Comparison of ENCODE assay signal across 33 cellular contexts in genomic region chr9:84107081-84107480, GRCh38.
"Had no signal": no experiment of that assay in that cellular context is flagged by ENCODE, and none has a peak within 500 bp of the region (broad histone marks: within the 10 kb centered on the region; RNA-seq: fewer than 3 reads in every experiment).

No MANE protein-coding gene starts in this region.

- H3K9me3 Mint-ChIP-seq: activated CD4-positive, alpha-beta T cell treated with anti-CD3 and anti-CD28 coated beads, Interleukin-2, amount 10 ng/mL, durations not matched to agents 24 days and 14 days; activated CD8-positive, alpha-beta T cell treated with anti-CD3 and anti-CD28 coated beads for 36 hours; activated naive CD8-positive, alpha-beta T cell treated with anti-CD3 and anti-CD28 coated beads for 36 hours; activated T-helper 17 cell treated with anti-CD3 and anti-CD28 coated beads, Interleukin-2, amount 50 U/mL, for 72 hours; T-helper 2 cell treated with Interferon-gamma antibody and Interleukin-4, amounts not matched to agents 5 μg/mL and 100 μg/mL, for 36 hours had no signal

- DNase-seq: activated B cell treated with CpG ODN at 0.5 μM for 24 hours; activated CD4-positive, alpha-beta T cell treated with anti-CD3 and anti-CD28 coated beads for 4 hours; activated CD4-positive, alpha-beta T cell treated with anti-CD3 and anti-CD28 coated beads, Interleukin-2, amount 10 ng/mL, durations not matched to agents 24 days and 14 days; activated CD4-positive, alpha-beta T cell treated with anti-CD3 and anti-CD28 coated beads, Interleukin-2, amount 50 U/mL, for 1 hour; activated CD4-positive, alpha-beta T cell treated with anti-CD3 and anti-CD28 coated beads, Interleukin-2, amount 50 U/mL, for 4 hours; activated CD4-positive, CD25-positive, alpha-beta regulatory T cell treated with anti-CD3 and anti-CD28 coated beads, Interleukin-2, amount 50 U/mL, for 72 hours; activated CD8-positive, alpha-beta memory T cell treated with anti-CD3 and anti-CD28 coated beads, Interleukin-2, amount 50 U/mL, for 4 hours; activated CD8-positive, alpha-beta T cell treated with anti-CD3 and anti-CD28 coated beads for 36 hours; activated effector memory CD4-positive, alpha-beta T cell treated with anti-CD3 and anti-CD28 coated beads, Interleukin-2, amount 50 U/mL, for 16 hours; activated gamma-delta T cell treated with Interleukin-2 at 50 U/mL for 16 hours; activated naive CD4-positive, alpha-beta T cell; activated naive CD4-positive, alpha-beta T cell treated with anti-CD3 and anti-CD28 coated beads for 36 hours; activated naive CD4-positive, alpha-beta T cell treated with anti-CD3 and anti-CD28 coated beads, Interleukin-2, amount 50 U/mL, for 16 hours; activated naive CD8-positive, alpha-beta T cell treated with anti-CD3 and anti-CD28 coated beads for 36 hours; activated T-cell treated with anti-CD3 and anti-CD28 coated beads for 4 hours; activated T-cell treated with anti-CD3 and anti-CD28 coated beads, Interleukin-2, amount 50 U/mL, for 1 hour; activated T-cell treated with anti-CD3 and anti-CD28 coated beads, Interleukin-2, amount 50 U/mL, for 4 hours; activated T-cell treated with anti-CD3 and anti-CD28 coated beads, Interleukin-2, amount 50 U/mL, for 72 hours; adrenal gland; amniotic stem cell; aorta; body of pancreas; brain microvascular endothelial cell; central memory CD4-positive, alpha-beta T cell; T-cell; T-helper 2 cell; T-helper 9 cell had no signal

- H3K27ac ChIP-seq: adrenal gland, body of pancreas, brain microvascular endothelial cell, cardiac muscle cell, VCaP had no signal

- H3K27ac Mint-ChIP-seq: activated B cell treated with CpG ODN at 0.5 μM for 24 hours; activated CD4-positive, alpha-beta T cell treated with anti-CD3 and anti-CD28 coated beads, Interleukin-2, amount 10 ng/mL, durations not matched to agents 24 days and 14 days; activated CD8-positive, alpha-beta T cell treated with anti-CD3 and anti-CD28 coated beads for 36 hours; activated naive CD4-positive, alpha-beta T cell treated with anti-CD3 and anti-CD28 coated beads for 36 hours; activated naive CD4-positive, alpha-beta T cell treated with anti-CD3 and anti-CD28 coated beads, Interleukin-2, amount 50 U/mL, for 72 hours; activated naive CD8-positive, alpha-beta T cell treated with anti-CD3 and anti-CD28 coated beads for 36 hours; activated T-cell treated with anti-CD3 and anti-CD28 coated beads, Interleukin-2, amount 50 U/mL, for 72 hours; activated T-helper 1 cell treated with anti-CD3 and anti-CD28 coated beads, Interleukin-12 subunit alpha, Interleukin-12 subunit beta, Interleukin-2, Interleukin-4 antibody, amounts not matched to agents 30 ng/mL and 10 ng/mL and 1 ng/mL, durations not matched to agents 14 hours and 24 hours and 36 hours; T-cell; T-helper 2 cell treated with Interferon-gamma antibody and Interleukin-4, amounts not matched to agents 5 μg/mL and 100 μg/mL, for 36 hours had no signal

- H3K36me3 Mint-ChIP-seq: activated naive CD4-positive, alpha-beta T cell treated with anti-CD3 and anti-CD28 coated beads, Interleukin-2, amount 50 U/mL, for 72 hours; activated naive CD8-positive, alpha-beta T cell treated with anti-CD3 and anti-CD28 coated beads for 36 hours; T-cell had no signal

- H3K36me3 ChIP-seq: adrenal gland, brain microvascular endothelial cell, cardiac muscle cell had no signal

- ATAC-seq: activated CD8-positive, alpha-beta T cell treated with anti-CD3 and anti-CD28 coated beads for 36 hours; activated naive CD4-positive, alpha-beta T cell treated with anti-CD3 and anti-CD28 coated beads, Interleukin-2, amount 50 U/mL, for 72 hours; activated T-cell treated with anti-CD3 and anti-CD28 coated beads, Interleukin-2, amount 50 U/mL, for 4 hours; activated T-cell treated with anti-CD3 and anti-CD28 coated beads, Interleukin-2, amount 50 U/mL, for 72 hours; activated T-helper 17 cell treated with anti-CD3 and anti-CD28 coated beads, Interleukin-2, amount 50 U/mL, for 72 hours; body of pancreas; T-cell had no signal

- H3K4me1 ChIP-seq: adrenal gland, body of pancreas had no signal

- H3K9me3 ChIP-seq: adrenal gland, body of pancreas had no signal

- H3K4me3 ChIP-seq: adrenal gland, body of pancreas, cardiac muscle cell had no signal

- H3K27me3 ChIP-seq: body of pancreas had no signal

- H3K4me3 Mint-ChIP-seq: activated B cell treated with CpG ODN at 0.5 μM for 24 hours; activated CD4-positive, alpha-beta T cell treated with anti-CD3 and anti-CD28 coated beads, Interleukin-2, amount 10 ng/mL, durations not matched to agents 24 days and 14 days; activated CD8-positive, alpha-beta T cell treated with anti-CD3 and anti-CD28 coated beads for 36 hours; activated naive CD4-positive, alpha-beta T cell treated with anti-CD3 and anti-CD28 coated beads for 36 hours; activated naive CD8-positive, alpha-beta T cell treated with anti-CD3 and anti-CD28 coated beads for 36 hours; activated T-cell treated with anti-CD3 and anti-CD28 coated beads, Interleukin-2, amount 50 U/mL, for 4 hours; activated T-cell treated with anti-CD3 and anti-CD28 coated beads, Interleukin-2, amount 50 U/mL, for 72 hours; activated T-helper 1 cell treated with anti-CD3 and anti-CD28 coated beads, Interleukin-12 subunit alpha, Interleukin-12 subunit beta, Interleukin-2, Interleukin-4 antibody, amounts not matched to agents 30 ng/mL and 10 ng/mL and 1 ng/mL, durations not matched to agents 14 hours and 24 hours and 36 hours; activated T-helper 17 cell treated with anti-CD3 and anti-CD28 coated beads, Interleukin-2, amount 50 U/mL, for 72 hours; T-cell had no signal

- H3K4me1 Mint-ChIP-seq: activated B cell treated with CpG ODN at 0.5 μM for 24 hours had no signal
